1 cellular context compared by ENCODE assay signal in the genomic region with DNA sequence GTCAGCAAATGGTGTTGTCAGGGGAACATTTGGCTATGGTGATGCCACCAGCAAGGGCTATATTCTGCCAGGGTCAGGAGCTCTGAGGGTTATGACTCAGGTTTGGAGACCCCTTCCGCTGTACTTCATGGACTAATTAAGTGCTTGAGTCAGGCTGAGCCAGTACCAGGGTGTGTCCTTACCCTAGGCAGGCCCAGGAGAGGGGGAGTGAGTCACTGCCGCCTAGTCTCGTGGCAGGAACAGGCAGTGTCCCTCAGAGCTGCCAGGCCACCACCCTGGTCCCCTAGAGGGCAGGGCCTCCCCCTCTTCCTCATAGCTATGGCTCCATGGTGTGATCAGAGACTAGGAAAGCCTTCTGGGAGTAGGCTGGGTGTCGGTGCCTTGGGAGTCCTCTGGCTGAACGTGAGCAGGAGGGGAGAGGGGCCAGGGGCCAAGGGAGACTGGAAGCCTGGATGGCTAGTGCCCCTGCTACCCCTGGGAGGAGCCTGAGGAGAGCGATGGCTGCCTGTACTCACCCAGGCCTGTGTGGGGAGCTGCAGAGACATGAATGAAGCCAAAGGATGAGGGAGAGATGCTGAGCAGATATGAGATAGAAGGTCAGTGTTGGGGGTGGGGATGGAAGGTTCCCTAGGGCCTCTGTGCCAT.
TF ChIP-seq lines count a peak whose summit lies in the region.

No MANE protein-coding gene starts in this region.

TF ChIP-seq in GM23338, 12 proteins besides CTCF, POLR2A, EP300 and RAD21 (continued from another document):
- TF ChIP-seq ZNF462 (CRISPR knock-in tag; IDR thresholded peaks at IDR 0.05), result no peak
